Comparison of ENCODE assay signal across 11 cellular contexts in genomic region chr2:187093771-187094412, GRCh38.
"Had no signal": no experiment of that assay in that cellular context is flagged by ENCODE, and none has a peak within 500 bp of the region (broad histone marks: within the 10 kb centered on the region; RNA-seq: fewer than 3 reads in every experiment).

No MANE protein-coding gene starts in this region.

- H3K9me3 ChIP-seq: colonic mucosa, tibial nerve had no signal

- H3K4me3 ChIP-seq: colonic mucosa, tibial nerve had no signal

- H3K36me3 ChIP-seq: colonic mucosa, tibial nerve had no signal

- H3K27me3 ChIP-seq: colonic mucosa, tibial nerve had no signal

- FAIRE-seq: urothelium cell line had no signal

- H3K4me1 ChIP-seq: colonic mucosa, tibial nerve had no signal

- H3K27ac ChIP-seq: colonic mucosa, tibial nerve had no signal

- DNase-seq: activated CD4-positive, alpha-beta T cell treated with anti-CD3 and anti-CD28 coated beads, Interleukin-2, amount 10 ng/mL, durations not matched to agents 7 days and 5 days; activated CD8-positive, alpha-beta T cell treated with anti-CD3 and anti-CD28 coated beads, Interleukin-2, amount 10 ng/mL, durations not matched to agents 7 days and 5 days; activated naive CD4-positive, alpha-beta T cell treated with anti-CD3 and anti-CD28 coated beads for 36 hours; activated T-cell treated with anti-CD3 and anti-CD28 coated beads, Interleukin-2, amount 50 U/mL, for 24 hours; central memory CD4-positive, alpha-beta T cell; colonic mucosa; endodermal cell; T-helper 1 cell; T-helper 9 cell had no signal
